ENCODE assay signal across 24 cellular contexts in the genomic region with DNA sequence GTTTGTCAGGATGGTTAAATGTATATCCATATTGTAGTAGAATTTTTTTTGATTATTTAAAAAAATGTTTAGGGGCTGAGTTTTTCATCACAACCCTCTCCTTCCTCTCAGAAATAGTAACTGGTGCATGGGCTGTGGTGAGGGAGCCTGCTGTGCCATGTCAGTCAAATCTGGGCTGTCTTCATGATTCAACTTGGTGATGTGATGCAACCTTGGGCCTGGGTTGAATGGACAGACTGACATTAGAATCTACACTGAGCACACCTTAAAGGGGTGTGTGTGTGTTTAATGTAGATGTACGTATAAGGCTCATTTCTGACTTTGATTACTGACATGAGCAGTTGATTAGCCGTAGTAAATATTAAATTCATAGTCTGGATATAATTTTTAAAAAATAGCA. TPM values are rescaled to one million over a fixed set of nuclear protein-coding genes. Genes with fewer than 3 reads are reported as not detected.
DNase-seq lines count a peak whose midpoint lies in the region; ATAC-seq, FAIRE-seq and TF ChIP-seq lines count a peak whose summit lies in the region.
"Had no signal": no experiment of that assay in that cellular context is flagged by ENCODE, and none has a peak within 500 bp of the region (broad histone marks: within the 10 kb centered on the region; RNA-seq: fewer than 3 reads in every experiment).

No MANE protein-coding gene starts in this region.

- no peaks in the 10 kb centered on the region for H4K20me1 ChIP-seq in GM12878 (ENCODE audit: control insufficient read depth, insufficient read depth)

- H3K4me3 Mint-ChIP-seq in neural crest cell = peak overlapping the region; percentile 58
- H3K4me3 Mint-ChIP-seq: mesothelial cell of epicardium had no signal

- no peak overlapping the region for H3K27ac ChIP-seq in GM12878 (ENCODE audit: control insufficient read depth, insufficient read depth)
- no peak overlapping the region for H3K27ac ChIP-seq in WERI-Rb-1
- H3K27ac ChIP-seq: sigmoid colon, thyroid gland had no signal

- TF ChIP-seq CTCF in NB4 (IDR thresholded peaks at IDR 0.05; ENCODE audit: low read depth, low read length) = no peak
- no peak for TF ChIP-seq CTCF in GM12878 (IDR thresholded peaks at IDR 0.05 in 2 of 3, conservative IDR thresholded peaks at IDR 0.05 in 1 of 3; ENCODE audit: control insufficient read depth in 2 of 3, extremely low read depth in 1 of 3, insufficient read depth in 1 of 3, low read depth in 3 of 3, low read length in 3 of 3)
- TF ChIP-seq CTCF in neural crest cell (conservative IDR thresholded peaks at IDR 0.05) = no peak
- no peak for TF ChIP-seq CTCF in WERI-Rb-1 (IDR thresholded peaks at IDR 0.05; ENCODE audit: low read depth, low read length)

- DNase-seq in activated CD4-positive, alpha-beta T cell treated with anti-CD3 and anti-CD28 coated beads for 48 hours = peak; percentile 26
- DNase-seq in activated CD4-positive, alpha-beta T cell treated with anti-CD3 and anti-CD28 coated beads, Interleukin-2, amount 50 U/mL, for 4 hours = no peak
- DNase-seq in NB4 (ENCODE audit: low read depth) = peak; percentile 71
- DNase-seq in GM12878 (ENCODE audit: low read depth, low spot score) = no peak
- no peak for DNase-seq in neural crest cell (ENCODE audit: low read depth, low spot score)
- DNase-seq in WERI-Rb-1 = no peak
- no peak for DNase-seq in H54 (ENCODE audit: insufficient read length, low spot score)
- no peak for DNase-seq in retina
- DNase-seq: 8988T; activated gamma-delta T cell; CD4-positive, CD25-positive, alpha-beta regulatory T cell; cortex of kidney; DMS79 treated with DMSO at 0.1 percent for 48 hours; islet precursor cell; NCI-H1105; NCI-H2227 treated with DMSO at 0.1 percent for 48 hours; nucleus accumbens; sigmoid colon; stimulated activated CD4-positive, alpha-beta T cell treated with anti-CD3 and anti-CD28 coated beads, Interleukin-4, amount 100 ng/mL, for 24 hours; thyroid gland had no signal

- no peak for TF ChIP-seq EP300 in GM12878 (IDR thresholded peaks at IDR 0.05; ENCODE audit: borderline replicate concordance in 1 of 2, control insufficient read depth in 1 of 2, low read depth in 2 of 2, low read length in 2 of 2)

- CTCF ChIA-PET in GM12878 (lab: Yijun Ruan, JAX) = interaction anchor here (2.2 kb wide), 1 partner anchor 25 kb away, joined by 10 read pairs; no protein-coding TSS in a partner anchor

- POLR2A ChIA-PET in GM12878 (lab: Charles Lee) = interaction anchor here (0.6 to 1.9 kb wide), 2 partner anchors 12 to 252 kb away, joined by 4 to 7 read pairs; no protein-coding TSS in a partner anchor

- TF ChIP-seq POLR2A in NB4 (IDR thresholded peaks at IDR 0.05; ENCODE audit: extremely low read depth, insufficient read length) (no peak), GM12878 (IDR thresholded peaks at IDR 0.05; ENCODE audit: low read depth, low read length) (no peak), H54 (IDR thresholded peaks at IDR 0.05; ENCODE audit: low read depth, low read length) (no peak)

- SMC1A ChIA-PET in GM12878 (lab: Charles Lee; ENCODE audit: uncharacterized antibody, unreplicated experiment) = interaction anchor here (1.3 to 2.0 kb wide), 3 partner anchors 8 to 97 kb away, joined by 3 to 4 read pairs (median 4); no protein-coding TSS in a partner anchor

- H3K4me1 Mint-ChIP-seq in neural crest cell = peaks cover 51% of the 10 kb centered on the region

- no peaks in the 10 kb centered on the region for H3K9me3 ChIP-seq in GM12878 (replicated peaks; ENCODE audit: control insufficient read depth, insufficient read depth, low read length)
- no peaks in the 10 kb centered on the region for H3K9me3 ChIP-seq in WERI-Rb-1 (ENCODE audit: severe bottlenecking)
- H3K9me3 ChIP-seq: sigmoid colon, thyroid gland had no signal

- no peak overlapping the region for H3K4me2 ChIP-seq in GM12878 (ENCODE audit: control insufficient read depth, insufficient read depth)

- intact Hi-C loops in GM12878 (cut with micrococcal nuclease; ENCODE audit: unreplicated experiment) = no loop called here

- no TSS peak for BruUV-seq in GM12878 (replicated peaks; lab: Mats Ljungman, UMichigan)

- no peak overlapping the region for H3K4me3 ChIP-seq in NB4 (ENCODE audit: low read depth, low read length)
- H3K4me3 ChIP-seq in GM12878 = no peak overlapping the region
- H3K4me3 ChIP-seq in WERI-Rb-1 (ENCODE audit: low read depth, low read length) = no peak overlapping the region
- H3K4me3 ChIP-seq: sigmoid colon, thyroid gland had no signal

- no peaks in the 10 kb centered on the region for H3K9me3 Mint-ChIP-seq in neural crest cell
- H3K9me3 Mint-ChIP-seq: CD4-positive, CD25-positive, alpha-beta regulatory T cell; mesothelial cell of epicardium had no signal

- WGBS in GM12878 (ENCODE audit: insufficient coverage, insufficient replicate concordance, low lambda C conversion rate, missing lambda C conversion rate) = 96% methylated on average over 2 of the region's 2 CpGs

- H3K27me3 ChIP-seq in GM12878 (replicated peaks in 1 of 2; ENCODE audit: control insufficient read depth in 2 of 2, insufficient read depth in 2 of 2, low read length in 1 of 2) (no peaks in the 10 kb centered on the region), WERI-Rb-1 (ENCODE audit: insufficient read depth, low read depth, severe bottlenecking) (no peaks in the 10 kb centered on the region)
- H3K27me3 ChIP-seq: sigmoid colon, thyroid gland had no signal

- no peak overlapping the region for H3K9ac ChIP-seq in GM12878 (ENCODE audit: control insufficient read depth, insufficient read depth, low read length)

- peaks cover 4% of the 10 kb centered on the region for H3K4me1 ChIP-seq in GM12878 (ENCODE audit: control insufficient read depth, insufficient read depth, low read length)

- RAD21 ChIA-PET in GM12878 (lab: Charles Lee; ENCODE audit: unreplicated experiment) = interaction anchor here (1.2 kb wide), 1 partner anchor 21 kb away, joined by 3 read pairs; no protein-coding TSS in a partner anchor

- in situ Hi-C loops in GM12878 (cut with MboI) = no loop called here

- peaks cover 10% of the 10 kb centered on the region for H3K79me2 ChIP-seq in GM12878 (ENCODE audit: control insufficient read depth, insufficient read depth, low read length)

- no peaks in the 10 kb centered on the region for H3K36me3 Mint-ChIP-seq in neural crest cell (ENCODE audit: low read depth)
- H3K36me3 Mint-ChIP-seq: mesothelial cell of epicardium had no signal

- TF ChIP-seq RAD21 in GM12878 (IDR thresholded peaks at IDR 0.05; ENCODE audit: insufficient read depth, low read depth, low read length) = no peak

- H3K36me3 ChIP-seq in GM12878 (ENCODE audit: control insufficient read depth in 2 of 2, insufficient read depth in 2 of 2, low read length in 1 of 2) (no peaks in the 10 kb centered on the region), WERI-Rb-1 (peaks cover 52% of the 10 kb centered on the region)
- H3K36me3 ChIP-seq: thyroid gland had no signal

- no peaks in the 10 kb centered on the region for H3K27me3 Mint-ChIP-seq in neural crest cell (ENCODE audit: low read depth)
- H3K27me3 Mint-ChIP-seq: CD4-positive, CD25-positive, alpha-beta regulatory T cell had no signal

- H3K27ac Mint-ChIP-seq in neural crest cell (ENCODE audit: unreplicated experiment) = no peak overlapping the region
- H3K27ac Mint-ChIP-seq: CD4-positive, CD25-positive, alpha-beta regulatory T cell had no signal

- ATAC-seq in GM12878 = no peak
- ATAC-seq: SK-N-SH treated with all-trans-retinoic acid at 6 μM for 48 hours had no signal

- no peak overlapping the region for H2AFZ ChIP-seq in GM12878 (ENCODE audit: control insufficient read depth, low read depth, low read length)

- no peak for FAIRE-seq in GM12878 (lab: Jason Lieb, UNC)
- FAIRE-seq in H54 (lab: Jason Lieb, UNC) = no peak
- FAIRE-seq: HTR-8/SVneo had no signal

RNA-seq across cellular contexts. Expression of a gene that starts 3.7 kb away (rescaled TPM):
- total RNA-seq in GM12878 (2013; cell fraction: nucleolus; rRNA removed) = 21.5 and 21.7 TPM in 2 replicates
- total RNA-seq in GM12878 (2014; rRNA removed) = 13.6 and 15.8 TPM in 2 replicates
- 6.2 and 8.1 TPM in 2 replicates for total RNA-seq in GM12878 (2014; rRNA removed; fragmentation: Illumina TruSeq; extraction: Trizol)
- 22.6 and 26.5 TPM in 2 replicates for total RNA-seq in GM12878 (2021)
- 9.2 TPM for polyA plus RNA-seq in GM12878 (2011; ENCODE audit: low read depth)
- 10.8 and 18.0 TPM in 2 replicates for polyA plus RNA-seq in GM12878 (2011; rRNA removed)
- 16.8 and 18.8 TPM in 2 replicates for polyA plus RNA-seq in GM12878 (2011; cell fraction: cytosol; rRNA removed)
- polyA plus RNA-seq in GM12878 (2011; cell fraction: nucleus; rRNA removed) = 70.5 and 83.5 TPM in 2 replicates
- polyA plus RNA-seq in GM12878 (2012) = 14.3 and 17.2 TPM in 2 replicates
- polyA plus RNA-seq in GM12878 (2014; fragmentation: Illumina TruSeq; extraction: Trizol) = 7.0 and 13.9 TPM in 2 replicates
- under 1 TPM; 0.11 to 0.42 TPM for polyA plus RNA-seq in GM12878 (2014; fragmentation: Nextera tagmentation; extraction: Ambion mirVana)
- polyA plus RNA-seq in GM12878 (2014; rRNA removed) = 18.9 and 23.9 TPM in 2 replicates
- polyA plus RNA-seq in GM12878 (2016; fragmentation: Nextera tagmentation; extraction: Ambion mirVana) = 10 to 100 TPM; 10.0 to 11.7 TPM
- polyA minus RNA-seq in GM12878 (2011; rRNA and poly(A)+ RNA removed) = 9.9 and 12.4 TPM in 2 replicates
- 3.2 and 6.5 TPM in 2 replicates for polyA minus RNA-seq in GM12878 (2011; cell fraction: cytosol; rRNA and poly(A)+ RNA removed)
- polyA minus RNA-seq in GM12878 (2011; cell fraction: nucleus; rRNA and poly(A)+ RNA removed) = 10.3 and 15.7 TPM in 2 replicates
- total RNA-seq in neural crest cell = 47.3 and 52.1 TPM in 2 replicates

RNA-seq across cellular contexts. Expression of a gene that starts 25.7 kb away (rescaled TPM):
- total RNA-seq in GM12878 (2013; cell fraction: nucleolus; rRNA removed) = 1.3 and 1.4 TPM in 2 replicates
- 0.11 and 0.34 TPM in 2 replicates for total RNA-seq in GM12878 (2014; rRNA removed)
- not detected in 2 replicates for total RNA-seq in GM12878 (2014; rRNA removed; fragmentation: Illumina TruSeq; extraction: Trizol)
- total RNA-seq in GM12878 (2021) = 0.38 and 0.40 TPM in 2 replicates
- polyA plus RNA-seq in GM12878 (2011; ENCODE audit: low read depth) = 0.37 TPM
- polyA plus RNA-seq in GM12878 (2011; rRNA removed) = 0.10 and 0.37 TPM in 2 replicates
- 0.79 and 1.0 TPM in 2 replicates for polyA plus RNA-seq in GM12878 (2011; cell fraction: cytosol; rRNA removed)
- polyA plus RNA-seq in GM12878 (2011; cell fraction: nucleus; rRNA removed) = 1.5 and 1.9 TPM in 2 replicates
- 0.50 and 1.8 TPM in 2 replicates for polyA plus RNA-seq in GM12878 (2012)
- polyA plus RNA-seq in GM12878 (2014; fragmentation: Illumina TruSeq; extraction: Trizol) = not detected in 2 replicates
- polyA plus RNA-seq in GM12878 (2014; fragmentation: Nextera tagmentation; extraction: Ambion mirVana) = under 1 TPM in 1 of 2 experiments, not detected in 1; 0.03 TPM
- polyA plus RNA-seq in GM12878 (2014; rRNA removed) = 0.47 and 0.55 TPM in 2 replicates
- under 1 TPM in 1 of 2 experiments, not detected in 1; 0.40 TPM for polyA plus RNA-seq in GM12878 (2016; fragmentation: Nextera tagmentation; extraction: Ambion mirVana)
- polyA minus RNA-seq in GM12878 (2011; rRNA and poly(A)+ RNA removed) = 0.66 and 0.67 TPM in 2 replicates
- polyA minus RNA-seq in GM12878 (2011; cell fraction: cytosol; rRNA and poly(A)+ RNA removed) = not detected in 2 replicates
- polyA minus RNA-seq in GM12878 (2011; cell fraction: nucleus; rRNA and poly(A)+ RNA removed) = 0.24 and 0.57 TPM in 2 replicates
- 1.5 and 1.6 TPM in 2 replicates for total RNA-seq in neural crest cell
- total RNA-seq: sigmoid colon had no signal

RNA-seq across cellular contexts. Expression of a gene that starts 29.1 kb away (rescaled TPM):
- total RNA-seq in GM12878 (2013; cell fraction: nucleolus; rRNA removed) = 0.23 and 0.51 TPM in 2 replicates
- total RNA-seq in GM12878 (2014; rRNA removed) = not detected in 2 replicates
- total RNA-seq in GM12878 (2014; rRNA removed; fragmentation: Illumina TruSeq; extraction: Trizol) = not detected in 2 replicates
- 0.13 and 0.19 TPM in 2 replicates for total RNA-seq in GM12878 (2021)
- not detected for polyA plus RNA-seq in GM12878 (2011; ENCODE audit: low read depth)
- polyA plus RNA-seq in GM12878 (2011; rRNA removed) = not detected in 2 replicates
- 0.03 TPM in 2 replicates for polyA plus RNA-seq in GM12878 (2011; cell fraction: cytosol; rRNA removed)
- 0.09 and 0.15 TPM in 2 replicates for polyA plus RNA-seq in GM12878 (2011; cell fraction: nucleus; rRNA removed)
- polyA plus RNA-seq in GM12878 (2012) = not detected in 2 replicates
- polyA plus RNA-seq in GM12878 (2014; fragmentation: Illumina TruSeq; extraction: Trizol) = not detected in 2 replicates
- polyA plus RNA-seq in GM12878 (2014; fragmentation: Nextera tagmentation; extraction: Ambion mirVana) = not detected
- 0.09 TPM in 1 of 2 replicates, not detected in the other for polyA plus RNA-seq in GM12878 (2014; rRNA removed)
- not detected for polyA plus RNA-seq in GM12878 (2016; fragmentation: Nextera tagmentation; extraction: Ambion mirVana)
- polyA minus RNA-seq in GM12878 (2011; rRNA and poly(A)+ RNA removed) = 0.15 TPM in 1 of 2 replicates, not detected in the other
- not detected in 2 replicates for polyA minus RNA-seq in GM12878 (2011; cell fraction: cytosol; rRNA and poly(A)+ RNA removed)
- polyA minus RNA-seq in GM12878 (2011; cell fraction: nucleus; rRNA and poly(A)+ RNA removed) = 0.60 and 0.86 TPM in 2 replicates
- 2.1 and 2.7 TPM in 2 replicates for total RNA-seq in neural crest cell
- total RNA-seq: epithelial cell of proximal tubule had no signal
- polyA plus RNA-seq: CD4-positive, CD25-positive, alpha-beta regulatory T cell had no signal

RNA-seq across cellular contexts. Expression of a gene that starts 35.7 kb away (rescaled TPM):
- 44.9 and 46.2 TPM in 2 replicates for total RNA-seq in GM12878 (2013; cell fraction: nucleolus; rRNA removed)
- 45.0 and 46.5 TPM in 2 replicates for total RNA-seq in GM12878 (2014; rRNA removed)
- total RNA-seq in GM12878 (2014; rRNA removed; fragmentation: Illumina TruSeq; extraction: Trizol) = 20.2 and 20.5 TPM in 2 replicates
- total RNA-seq in GM12878 (2021) = 43.0 and 47.6 TPM in 2 replicates
- polyA plus RNA-seq in GM12878 (2011; ENCODE audit: low read depth) = 29.7 TPM
- polyA plus RNA-seq in GM12878 (2011; rRNA removed) = 38.2 and 88.8 TPM in 2 replicates
- polyA plus RNA-seq in GM12878 (2011; cell fraction: cytosol; rRNA removed) = 59.6 and 67.2 TPM in 2 replicates
- polyA plus RNA-seq in GM12878 (2011; cell fraction: nucleus; rRNA removed) = 129 and 158 TPM in 2 replicates
- polyA plus RNA-seq in GM12878 (2012) = 48.1 and 48.5 TPM in 2 replicates
- 33.5 and 42.4 TPM in 2 replicates for polyA plus RNA-seq in GM12878 (2014; fragmentation: Illumina TruSeq; extraction: Trizol)
- polyA plus RNA-seq in GM12878 (2014; fragmentation: Nextera tagmentation; extraction: Ambion mirVana) = 10 to 100 TPM; 25.0 to 29.8 TPM
- 36.6 and 44.3 TPM in 2 replicates for polyA plus RNA-seq in GM12878 (2014; rRNA removed)
- polyA plus RNA-seq in GM12878 (2016; fragmentation: Nextera tagmentation; extraction: Ambion mirVana) = 10 to 100 TPM; 60.4 TPM
- 80.2 and 138 TPM in 2 replicates for polyA minus RNA-seq in GM12878 (2011; rRNA and poly(A)+ RNA removed)
- 14.8 and 20.0 TPM in 2 replicates for polyA minus RNA-seq in GM12878 (2011; cell fraction: cytosol; rRNA and poly(A)+ RNA removed)
- 35.5 and 44.6 TPM in 2 replicates for polyA minus RNA-seq in GM12878 (2011; cell fraction: nucleus; rRNA and poly(A)+ RNA removed)
- 85.7 and 93.0 TPM in 2 replicates for total RNA-seq in neural crest cell

RNA-seq across cellular contexts. Expression of a gene that starts 35.8 kb away (rescaled TPM):
- total RNA-seq in GM12878 (2013; cell fraction: nucleolus; rRNA removed) = 64.7 and 70.1 TPM in 2 replicates
- total RNA-seq in GM12878 (2014; rRNA removed) = 40.0 and 42.8 TPM in 2 replicates
- 39.0 and 40.7 TPM in 2 replicates for total RNA-seq in GM12878 (2014; rRNA removed; fragmentation: Illumina TruSeq; extraction: Trizol)
- total RNA-seq in GM12878 (2021) = 48.9 and 51.2 TPM in 2 replicates
- polyA plus RNA-seq in GM12878 (2011; ENCODE audit: low read depth) = 46.5 TPM
- 93.5 and 108 TPM in 2 replicates for polyA plus RNA-seq in GM12878 (2011; rRNA removed)
- polyA plus RNA-seq in GM12878 (2011; cell fraction: cytosol; rRNA removed) = 73.3 and 83.3 TPM in 2 replicates
- 116 and 136 TPM in 2 replicates for polyA plus RNA-seq in GM12878 (2011; cell fraction: nucleus; rRNA removed)
- polyA plus RNA-seq in GM12878 (2012) = 43.7 and 55.9 TPM in 2 replicates
- polyA plus RNA-seq in GM12878 (2014; fragmentation: Illumina TruSeq; extraction: Trizol) = 63.9 and 96.9 TPM in 2 replicates
- polyA plus RNA-seq in GM12878 (2014; fragmentation: Nextera tagmentation; extraction: Ambion mirVana) = 100 to 1,000 TPM; 164 to 180 TPM
- polyA plus RNA-seq in GM12878 (2014; rRNA removed) = 51.2 and 53.9 TPM in 2 replicates
- 10 to 100 TPM; 68.5 to 72.1 TPM for polyA plus RNA-seq in GM12878 (2016; fragmentation: Nextera tagmentation; extraction: Ambion mirVana)
- polyA minus RNA-seq in GM12878 (2011; rRNA and poly(A)+ RNA removed) = 63.9 and 89.8 TPM in 2 replicates
- polyA minus RNA-seq in GM12878 (2011; cell fraction: cytosol; rRNA and poly(A)+ RNA removed) = 14.0 and 19.0 TPM in 2 replicates
- polyA minus RNA-seq in GM12878 (2011; cell fraction: nucleus; rRNA and poly(A)+ RNA removed) = 19.8 and 20.5 TPM in 2 replicates
- 45.8 and 60.8 TPM in 2 replicates for total RNA-seq in neural crest cell

Comparison
In these comparisons a context has a peak if more than half of its experiments do, and no peak if none do; other contexts are left out.
1. DNase-seq: peak in activated CD4-positive, alpha-beta T cell treated with anti-CD3 and anti-CD28 coated beads for 48 hours (single experiment) and NB4 (single experiment); none in activated CD4-positive, alpha-beta T cell treated with anti-CD3 and anti-CD28 coated beads, Interleukin-2, amount 50 U/mL, for 4 hours (0 of 2), GM12878 (single experiment), neural crest cell (single experiment), WERI-Rb-1 (single experiment), H54 (single experiment) and retina (single experiment).